9 cellular contexts compared by ENCODE assay signal in the genomic region with DNA sequence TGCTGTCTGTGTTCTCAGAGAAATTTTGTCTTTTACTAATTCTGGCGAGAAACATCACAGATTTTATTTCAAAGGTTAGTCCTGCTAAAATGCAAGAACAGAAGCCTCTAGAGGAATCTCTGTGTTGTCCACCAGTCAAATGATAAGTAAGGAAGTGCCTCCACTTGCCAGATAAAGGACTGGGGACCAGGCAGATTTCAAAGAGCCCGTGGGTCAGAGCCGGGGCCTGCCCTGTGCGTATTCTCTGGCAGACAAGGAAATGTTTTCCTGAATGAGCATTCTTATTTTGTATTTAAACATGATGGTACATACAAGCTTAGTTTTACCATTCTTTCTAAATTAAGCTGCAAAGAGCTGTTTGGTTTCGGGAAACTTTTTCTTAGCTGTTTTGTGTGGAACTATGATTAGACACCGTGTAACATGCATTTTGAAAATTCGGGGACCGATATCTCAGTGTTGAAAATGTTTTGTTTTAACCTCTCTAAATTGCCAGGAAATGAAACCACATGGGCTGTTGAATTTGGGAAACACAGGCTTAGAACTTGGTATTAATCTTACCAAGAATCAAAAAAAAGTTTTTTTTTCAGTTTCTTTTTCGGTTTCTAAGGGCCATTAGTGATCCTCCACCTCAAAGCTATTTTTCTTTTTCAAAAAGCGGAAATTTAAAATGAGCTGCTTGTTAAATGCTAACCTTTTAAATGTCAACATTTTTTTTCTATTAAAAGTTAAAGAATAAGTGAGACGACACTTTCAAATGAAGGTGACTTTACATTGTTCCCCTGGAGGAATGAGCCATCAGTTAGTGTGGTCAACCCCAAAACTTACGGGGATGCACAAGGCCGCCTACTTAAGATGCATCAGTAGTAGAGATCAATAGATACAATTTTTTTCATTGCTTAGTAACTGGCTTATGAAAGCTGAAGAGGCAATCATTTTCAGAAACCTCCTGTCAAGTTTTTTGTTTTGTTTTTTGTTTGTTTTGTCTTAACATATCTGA.
A peak's percentile ranks its signal among the peaks of the same experiment; 100 is the strongest.
DNase-seq lines count a peak whose midpoint lies in the region; ATAC-seq and TF ChIP-seq lines count a peak whose summit lies in the region.
"Had no signal": no experiment of that assay in that cellular context is flagged by ENCODE, and none has a peak within 500 bp of the region (broad histone marks: within the 10 kb centered on the region; RNA-seq: fewer than 3 reads in every experiment).

No MANE protein-coding gene starts in this region.

- WGBS in heart left ventricle, 4 donors: 65 to 70% (median 67%) methylated on average over 13 of the region's 13 CpGs

- POLR2A ChIA-PET in activated CD4-positive, alpha-beta memory T cell treated with anti-CD3 and anti-CD28 coated beads, Interleukin-2, amount 10 ng/mL, durations not matched to agents 7 days and 5 days (lab: Charles Lee): interaction anchor here (1.2 to 3.2 kb wide), 6 partner anchors 29 to 569 kb away, joined by 3 to 35 read pairs (median 7); partner anchors contain the start of gene MTM1

- peaks cover 0 to 14% (median 0%) of the 10 kb centered on the region in 12 donors for H3K4me1 ChIP-seq in heart left ventricle

- no peaks in the 10 kb centered on the region for H3K27me3 Mint-ChIP-seq in activated CD4-positive, alpha-beta memory T cell treated with anti-CD3 and anti-CD28 coated beads, Interleukin-2, amount 10 ng/mL, durations not matched to agents 7 days and 5 days

- no peak for TF ChIP-seq CTCF in heart left ventricle (IDR thresholded peaks at IDR 0.05)

- CTCF ChIA-PET in activated CD4-positive, alpha-beta memory T cell treated with anti-CD3 and anti-CD28 coated beads, Interleukin-2, amount 10 ng/mL, durations not matched to agents 7 days and 5 days (lab: Charles Lee): interaction anchor here (0.7 to 3.2 kb wide), 4 partner anchors 12 to 114 kb away, joined by 3 to 17 read pairs (median 10); no protein-coding TSS in a partner anchor

- H3K9me3 ChIP-seq in heart left ventricle: no peaks in the 10 kb centered on the region

- H3K4me3 ChIP-seq in heart left ventricle: peak overlapping the region in 2 of 12 donors; percentile 10 to 33

- no peak for TF ChIP-seq POLR2A in heart left ventricle (IDR thresholded peaks at IDR 0.05)

- H3K27me3 ChIP-seq in heart left ventricle: peaks cover 0 to 4% (median 0%) of the 10 kb centered on the region in 9 donors

- H3K27ac ChIP-seq in heart left ventricle: peak overlapping the region in 1 of 12 donors; percentile 60

- H3K36me3 ChIP-seq in heart left ventricle: no peaks in the 10 kb centered on the region

- peak; percentile 49 for DNase-seq in activated CD4-positive, alpha-beta memory T cell treated with anti-CD3 and anti-CD28 coated beads, Interleukin-2, amount 10 ng/mL, durations not matched to agents 7 days and 5 days
- peak; percentile 18 to 19 for DNase-seq in stimulated activated CD4-positive, alpha-beta T cell treated with anti-CD3 and anti-CD28 coated beads, Interleukin-2, amount 100 ng/mL, for 24 hours
- DNase-seq in glomerular visceral epithelial cell (ENCODE audit: extremely low spot score) (no peak), heart left ventricle (no peak), DMS79 treated with DMSO at 0.1 percent for 48 hours (lab: John Stamatoyannopoulos, UW) (no peak)
- DNase-seq: NCI-H345 had no signal

- intact Hi-C loops in heart left ventricle (cut with DNase I): loop anchor here in 3 of 10 donors (10.0 kb wide), 3 partner anchors 104 to 274 kb away; partner anchors contain the start of gene MAMLD1 (in 1 of the 3)

- ATAC-seq in GM19372 (IDR thresholded peaks at IDR 0.05; ENCODE audit: low read depth, unreplicated experiment) (peak; percentile 62), HG03060 (IDR thresholded peaks at IDR 0.05; ENCODE audit: low read depth, unreplicated experiment) (peak; percentile 42), heart left ventricle (no peak), SK-N-SH treated with all-trans-retinoic acid at 6 μM for 48 hours (no peak)

- peaks cover 9% of the 10 kb centered on the region for H3K36me3 Mint-ChIP-seq in activated CD4-positive, alpha-beta memory T cell treated with anti-CD3 and anti-CD28 coated beads, Interleukin-2, amount 10 ng/mL, durations not matched to agents 7 days and 5 days (ENCODE audit: low read depth)

- peaks cover 69% of the 10 kb centered on the region for H3K4me1 Mint-ChIP-seq in activated CD4-positive, alpha-beta memory T cell treated with anti-CD3 and anti-CD28 coated beads, Interleukin-2, amount 10 ng/mL, durations not matched to agents 7 days and 5 days

- no peaks in the 10 kb centered on the region for H3K9me3 Mint-ChIP-seq in activated CD4-positive, alpha-beta memory T cell treated with anti-CD3 and anti-CD28 coated beads, Interleukin-2, amount 10 ng/mL, durations not matched to agents 7 days and 5 days

- peak overlapping the region; percentile 70 for H3K4me3 Mint-ChIP-seq in activated CD4-positive, alpha-beta memory T cell treated with anti-CD3 and anti-CD28 coated beads, Interleukin-2, amount 10 ng/mL, durations not matched to agents 7 days and 5 days

- H3K27ac Mint-ChIP-seq in activated CD4-positive, alpha-beta memory T cell treated with anti-CD3 and anti-CD28 coated beads, Interleukin-2, amount 10 ng/mL, durations not matched to agents 7 days and 5 days: peak overlapping the region; percentile 95

TF ChIP-seq in SK-N-SH treated with all-trans-retinoic acid at 6 μM for 48 hours, 23 proteins besides CTCF, POLR2A, EP300 and RAD21 (continues in another document):
- no peak for TF ChIP-seq ZNF565 (CRISPR knock-in tag; conservative IDR thresholded peaks at IDR 0.05; ENCODE audit: low read depth)
- TF ChIP-seq ZFP30 (CRISPR knock-in tag; IDR thresholded peaks at IDR 0.05): no peak
- no peak for TF ChIP-seq POU6F1 (CRISPR knock-in tag; IDR thresholded peaks at IDR 0.05; ENCODE audit: borderline replicate concordance, low read depth)
- no peak for TF ChIP-seq TOX (CRISPR knock-in tag; IDR thresholded peaks at IDR 0.05; ENCODE audit: borderline replicate concordance)
- TF ChIP-seq TSHZ2 (CRISPR knock-in tag; IDR thresholded peaks at IDR 0.05): no peak
- TF ChIP-seq, protein P1, sequence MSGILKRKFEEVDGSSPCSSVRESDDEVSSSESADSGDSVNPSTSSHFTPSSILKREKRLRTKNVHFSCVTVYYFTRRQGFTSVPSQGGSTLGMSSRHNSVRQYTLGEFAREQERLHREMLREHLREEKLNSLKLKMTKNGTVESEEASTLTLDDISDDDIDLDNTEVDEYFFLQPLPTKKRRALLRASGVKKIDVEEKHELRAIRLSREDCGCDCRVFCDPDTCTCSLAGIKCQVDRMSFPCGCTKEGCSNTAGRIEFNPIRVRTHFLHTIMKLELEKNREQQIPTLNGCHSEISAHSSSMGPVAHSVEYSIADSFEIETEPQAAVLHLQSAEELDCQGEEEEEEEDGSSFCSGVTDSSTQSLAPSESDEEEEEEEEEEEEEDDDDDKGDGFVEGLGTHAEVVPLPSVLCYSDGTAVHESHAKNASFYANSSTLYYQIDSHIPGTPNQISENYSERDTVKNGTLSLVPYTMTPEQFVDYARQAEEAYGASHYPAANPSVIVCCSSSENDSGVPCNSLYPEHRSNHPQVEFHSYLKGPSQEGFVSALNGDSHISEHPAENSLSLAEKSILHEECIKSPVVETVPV (CRISPR knock-in tag; IDR thresholded peaks at IDR 0.05): no peak
- TF ChIP-seq BACH2 (CRISPR knock-in tag; IDR thresholded peaks at IDR 0.05; ENCODE audit: borderline replicate concordance): no peak
- no peak for TF ChIP-seq ESRRG (CRISPR knock-in tag; IDR thresholded peaks at IDR 0.05)
- no peak for TF ChIP-seq TCF4 (CRISPR knock-in tag; IDR thresholded peaks at IDR 0.05; ENCODE audit: borderline replicate concordance)
- TF ChIP-seq CSDC2 (CRISPR knock-in tag; IDR thresholded peaks at IDR 0.05): no peak

Comparison
In these comparisons a context has a peak if more than half of its experiments do, and no peak if none do; other contexts are left out.
1. ATAC-seq: peak in GM19372 (single experiment) and HG03060 (single experiment); none in heart left ventricle (0 of 4) and SK-N-SH treated with all-trans-retinoic acid at 6 μM for 48 hours (single experiment).
2. DNase-seq: peak in activated CD4-positive, alpha-beta memory T cell treated with anti-CD3 and anti-CD28 coated beads, Interleukin-2, amount 10 ng/mL, durations not matched to agents 7 days and 5 days (single experiment) and stimulated activated CD4-positive, alpha-beta T cell treated with anti-CD3 and anti-CD28 coated beads, Interleukin-2, amount 100 ng/mL, for 24 hours (2 of 2); none in glomerular visceral epithelial cell (single experiment), heart left ventricle (0 of 5) and DMS79 treated with DMSO at 0.1 percent for 48 hours (single experiment).